In genomic region chr10:9305018-9305655, GRCh38 we compare ENCODE assay signal across 8 cellular contexts.
DNase-seq lines count a peak whose midpoint lies in the region; FAIRE-seq and TF ChIP-seq lines count a peak whose summit lies in the region.

No MANE protein-coding gene starts in this region.

- no peak overlapping the region for H4K5ac ChIP-seq in H1 (ENCODE audit: insufficient read length, low read depth, low read length)

- no peak overlapping the region for H2BK12ac ChIP-seq in H1 (ENCODE audit: low read depth, low read length)

- 89% methylated on average over 6 of the region's 6 CpGs; no CpG with 5 or more reads in 1 of the 2 experiments for WGBS in H1 (ENCODE audit: extremely low coverage in 1 of 2, insufficient coverage in 1 of 2, insufficient read length in 1 of 2, insufficient replicate concordance in 2 of 2, low coverage in 1 of 2, low lambda C conversion rate in 2 of 2, missing lambda C conversion rate in 1 of 2), 2 experiments

- H3K4ac ChIP-seq in H1 (replicated peaks; ENCODE audit: insufficient read length, low read depth, low read length) = no peak overlapping the region

- H3K18ac ChIP-seq in H1 (ENCODE audit: extremely low read depth, low read length) = no peak overlapping the region

- no peak overlapping the region for H2BK5ac ChIP-seq in H1 (ENCODE audit: low read depth, low read length)

- H4K20me1 ChIP-seq in H1 (replicated peaks in 1 of 2; ENCODE audit: control insufficient read depth in 1 of 2, insufficient read depth in 2 of 2, low read length in 2 of 2) = no peaks in the 10 kb centered on the region

- TF ChIP-seq POLR2A in H1 (IDR thresholded peaks at IDR 0.05; ENCODE audit: control extremely low read depth in 1 of 2, low read depth in 2 of 2, low read length in 2 of 2) = no peak

- no peaks in the 10 kb centered on the region for H3K9me3 Mint-ChIP-seq in progenitor cell of endocrine pancreas (ENCODE audit: low read depth)

- H3K4me3 ChIP-seq in H1 (ENCODE audit: extremely low read depth in 1 of 4, insufficient read depth in 2 of 4, low read depth in 3 of 4, low read length in 4 of 4) = no peak overlapping the region

- H3K9me3 ChIP-seq in H1 (ENCODE audit: insufficient read depth in 2 of 2, low read depth in 1 of 2, low read length in 1 of 2) = no peaks in the 10 kb centered on the region

- CTCF ChIA-PET in H1 (lab: Charles Lee; ENCODE audit: partially characterized antibody) = interaction anchor here (0.6 to 0.7 kb wide), 6 partner anchors 47 to 1775 kb away, joined by 3 read pairs; no protein-coding TSS in a partner anchor

- H4K8ac ChIP-seq in H1 (ENCODE audit: extremely low read depth, insufficient read depth, low read length) = no peak overlapping the region

- H3K4me3 Mint-ChIP-seq in progenitor cell of endocrine pancreas (ENCODE audit: low read depth) = no peak overlapping the region

- H3K14ac ChIP-seq in H1 (ENCODE audit: insufficient read length) = no peak overlapping the region

- no peaks in the 10 kb centered on the region for H3K23me2 ChIP-seq in H1 (ENCODE audit: low read depth, low read length)

- POLR2A ChIA-PET in H1 (lab: Charles Lee; ENCODE audit: partially characterized antibody) = no interaction called here

- H3K27ac ChIP-seq in H1 (ENCODE audit: low read depth, low read length) = no peak overlapping the region

- no peaks in the 10 kb centered on the region for H3K36me3 Mint-ChIP-seq in progenitor cell of endocrine pancreas (ENCODE audit: insufficient read depth)

- H4K91ac ChIP-seq in H1 (replicated peaks; ENCODE audit: insufficient read length, low read length) = no peak overlapping the region

- TF ChIP-seq CTCF in H1 (IDR thresholded peaks at IDR 0.05; ENCODE audit: control extremely low read depth in 1 of 3, insufficient read depth in 1 of 3, low read depth in 1 of 3, low read length in 3 of 3) = peak in 2 of 3 experiments; percentile 3 to 36; a peak in 2 of 4 replicates
- TF ChIP-seq CTCF in progenitor cell of endocrine pancreas (IDR thresholded peaks at IDR 0.05; ENCODE audit: unreplicated experiment) = peak; percentile 63

- no peak overlapping the region for H2BK15ac ChIP-seq in H1 (ENCODE audit: low read length)

- DNase-seq in DMS53 (lab: John Stamatoyannopoulos, UW) (peak; percentile 47), DMS53 treated with DMSO at 0.1 percent for 48 hours (lab: John Stamatoyannopoulos, UW; ENCODE audit: unreplicated experiment) (no peak), NCI-H1105 (lab: John Stamatoyannopoulos, UW) (peak; percentile 20), H1 (ENCODE audit: low read depth in 1 of 2, low spot score in 2 of 2) (no peak), progenitor cell of endocrine pancreas (ENCODE audit: low spot score, unreplicated experiment) (no peak), UCSD-AML1 (lab: John Stamatoyannopoulos, UW; ENCODE audit: unreplicated experiment) (no peak), ureter (ENCODE audit: low spot score) (no peak), cerebellum (ENCODE audit: low spot score) (no peak)

- FAIRE-seq in H1 (lab: Jason Lieb, UNC) = no peak

- no peaks in the 10 kb centered on the region for H3K79me2 ChIP-seq in H1 (ENCODE audit: control insufficient read depth in 1 of 2, insufficient read depth in 2 of 2, low read length in 2 of 2)

- no peaks in the 10 kb centered on the region for H3K27me3 ChIP-seq in H1 (replicated peaks in 1 of 4; ENCODE audit: control insufficient read depth in 3 of 4, extremely low read depth in 1 of 4, insufficient read depth in 3 of 4, low read length in 3 of 4)

- H2AK5ac ChIP-seq in H1 (ENCODE audit: low read depth, low read length) = no peak overlapping the region

- no peaks in the 10 kb centered on the region for H3K4me1 Mint-ChIP-seq in progenitor cell of endocrine pancreas (ENCODE audit: low read depth)

- H3K23ac ChIP-seq in H1 (ENCODE audit: insufficient read length) = no peak overlapping the region

- no peaks in the 10 kb centered on the region for H3K79me1 ChIP-seq in H1 (ENCODE audit: low read depth, low read length)

- H3K56ac ChIP-seq in H1 (replicated peaks; ENCODE audit: insufficient read length, low read depth, low read length) = no peak overlapping the region

- H3K27me3 Mint-ChIP-seq in progenitor cell of endocrine pancreas = peaks cover 46% of the 10 kb centered on the region

- no peak overlapping the region for H3K9ac ChIP-seq in H1 (replicated peaks in 1 of 4; ENCODE audit: extremely low read depth in 1 of 4, low read depth in 3 of 4, low read length in 3 of 4)

- no peaks in the 10 kb centered on the region for H3K36me3 ChIP-seq in H1 (ENCODE audit: control insufficient read depth in 2 of 4, insufficient read depth in 4 of 4, low read length in 3 of 4)

- no peak overlapping the region for H3K4me2 ChIP-seq in H1 (ENCODE audit: insufficient read depth in 1 of 2, low read depth in 2 of 2, low read length in 2 of 2)

- H3K27ac Mint-ChIP-seq in progenitor cell of endocrine pancreas = no peak overlapping the region

- no peak overlapping the region for H2BK120ac ChIP-seq in H1 (replicated peaks; ENCODE audit: low read depth, low read length)

- TF ChIP-seq EP300 in H1 (IDR thresholded peaks at IDR 0.05; ENCODE audit: borderline replicate concordance in 1 of 2, low read depth in 2 of 2, low read length in 2 of 2) = no peak

- H2AFZ ChIP-seq in H1 (ENCODE audit: low read length) = no peak overlapping the region

- no peaks in the 10 kb centered on the region for H3K4me1 ChIP-seq in H1 (replicated peaks in 1 of 4; ENCODE audit: control insufficient read depth in 3 of 4, insufficient read depth in 4 of 4, low read length in 3 of 4)

- H2BK20ac ChIP-seq in H1 (ENCODE audit: low read length) = no peak overlapping the region

- peak; percentile 45 to 54 for TF ChIP-seq RAD21 in H1 (IDR thresholded peaks at IDR 0.05 in 1 of 2, conservative IDR thresholded peaks at IDR 0.05 in 1 of 2; ENCODE audit: low read depth in 2 of 2, low read length in 2 of 2)

TF ChIP-seq in H1, 55 proteins besides CTCF, POLR2A, EP300 and RAD21:
- TF ChIP-seq TCF12 (IDR thresholded peaks at IDR 0.05; ENCODE audit: low read depth, low read length) (no peak), YY1 (IDR thresholded peaks at IDR 0.05; ENCODE audit: low read depth, low read length) (no peak), CBX5 (IDR thresholded peaks at IDR 0.05; ENCODE audit: low read depth, low read length) (no peak), BRCA1 (IDR thresholded peaks at IDR 0.05; ENCODE audit: low read depth, low read length) (no peak), MAFK (IDR thresholded peaks at IDR 0.05; ENCODE audit: low read depth, low read length) (no peak), KDM1A (IDR thresholded peaks at IDR 0.05; ENCODE audit: borderline replicate concordance, low read length) (no peak), RNF2 (IDR thresholded peaks at IDR 0.05; ENCODE audit: borderline replicate concordance, low read depth, low read length, missing control alignments, poor library complexity, severe bottlenecking) (no peak), E2F6 (IDR thresholded peaks at IDR 0.05) (no peak), CHD2 (IDR thresholded peaks at IDR 0.05; ENCODE audit: low read length) (no peak)
- TF ChIP-seq, protein P1, sequence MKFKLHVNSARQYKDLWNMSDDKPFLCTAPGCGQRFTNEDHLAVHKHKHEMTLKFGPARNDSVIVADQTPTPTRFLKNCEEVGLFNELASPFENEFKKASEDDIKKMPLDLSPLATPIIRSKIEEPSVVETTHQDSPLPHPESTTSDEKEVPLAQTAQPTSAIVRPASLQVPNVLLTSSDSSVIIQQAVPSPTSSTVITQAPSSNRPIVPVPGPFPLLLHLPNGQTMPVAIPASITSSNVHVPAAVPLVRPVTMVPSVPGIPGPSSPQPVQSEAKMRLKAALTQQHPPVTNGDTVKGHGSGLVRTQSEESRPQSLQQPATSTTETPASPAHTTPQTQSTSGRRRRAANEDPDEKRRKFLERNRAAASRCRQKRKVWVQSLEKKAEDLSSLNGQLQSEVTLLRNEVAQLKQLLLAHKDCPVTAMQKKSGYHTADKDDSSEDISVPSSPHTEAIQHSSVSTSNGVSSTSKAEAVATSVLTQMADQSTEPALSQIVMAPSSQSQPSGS (IDR thresholded peaks at IDR 0.05; ENCODE audit: low read length) = no peak
TF ChIP-seq in H1: peak in this region for 0.

Comparison
In these comparisons a context has a peak if more than half of its experiments do, and no peak if none do; other contexts are left out.
1. DNase-seq: peak in DMS53 (single experiment) and NCI-H1105 (single experiment); none in DMS53 treated with DMSO at 0.1 percent for 48 hours (single experiment), H1 (0 of 2), progenitor cell of endocrine pancreas (single experiment), UCSD-AML1 (single experiment), ureter (single experiment) and cerebellum (single experiment).